ENCODE assay signal across 20 cellular contexts in the genomic region with DNA sequence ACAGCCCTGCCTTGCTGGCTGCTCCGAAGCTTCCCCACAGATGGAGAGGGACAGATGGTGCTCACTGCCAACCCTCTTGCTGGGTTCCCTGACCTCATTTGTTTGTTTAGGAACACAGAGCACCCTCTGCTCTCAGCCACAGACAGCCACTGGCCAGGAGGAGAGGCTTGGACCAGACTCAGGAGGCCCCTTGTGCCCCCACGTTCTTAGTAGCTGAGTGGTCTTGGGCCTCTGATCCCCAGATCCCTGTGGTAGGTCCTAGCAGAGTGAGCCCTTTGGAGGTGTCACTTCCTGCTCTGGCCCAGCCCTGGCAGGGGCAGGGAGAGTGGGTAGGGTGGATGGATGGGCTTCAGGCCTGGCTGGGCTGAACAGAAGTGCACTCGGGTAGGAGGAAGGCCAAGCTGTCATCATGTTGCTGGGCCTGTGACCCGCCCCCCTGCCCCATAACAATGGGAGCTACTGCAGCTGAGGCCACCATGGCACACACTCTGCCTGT.
A peak's percentile ranks its signal among the peaks of the same experiment; 100 is the strongest.
DNase-seq lines count a peak whose midpoint lies in the region; ATAC-seq, FAIRE-seq and TF ChIP-seq lines count a peak whose summit lies in the region.
"Had no signal": no experiment of that assay in that cellular context is flagged by ENCODE, and none has a peak within 500 bp of the region (broad histone marks: within the 10 kb centered on the region; RNA-seq: fewer than 3 reads in every experiment).

No MANE protein-coding gene starts in this region.

- no peak overlapping the region for H3K9ac ChIP-seq in trophoblast cell (ENCODE audit: low read length)

- H3K27ac Mint-ChIP-seq in activated naive CD4-positive, alpha-beta T cell treated with anti-CD3 and anti-CD28 coated beads, Interleukin-2, amount 50 U/mL, for 72 hours: no peak overlapping the region
- H3K27ac Mint-ChIP-seq: B cell, nephron had no signal

- peak; percentile 90 for DNase-seq in DMS53 treated with DMSO at 0.1 percent for 48 hours (lab: John Stamatoyannopoulos, UW; ENCODE audit: unreplicated experiment)
- DNase-seq in NCI-H2171 (lab: John Stamatoyannopoulos, UW): peak; percentile 76
- DNase-seq in dorsolateral prefrontal cortex: peak in 9 of 10 donors; percentile 43 to 81 (median 71)
- no peak for DNase-seq in trophoblast cell
- no peak for DNase-seq in SK-N-DZ (ENCODE audit: low spot score)
- DNase-seq in GM19239 (ENCODE audit: insufficient read length, low spot score): no peak
- DNase-seq in activated naive CD4-positive, alpha-beta T cell treated with anti-CD3 and anti-CD28 coated beads, Interleukin-2, amount 50 U/mL, for 72 hours (ENCODE audit: low spot score in 2 of 2): no peak
- DNase-seq: activated effector memory CD4-positive, alpha-beta T cell treated with Interleukin-2 at 50 U/mL for 16 hours; NCI-H146; NK-92 treated with Interleukin-12 subunit alpha and Interleukin-12 subunit beta, amount 100 ng/mL, for 24 hours; sigmoid colon; stimulated activated CD4-positive, alpha-beta T cell treated with anti-CD3 and anti-CD28 coated beads, Interleukin-4, amount 100 ng/mL, for 24 hours; stimulated activated CD8-positive, alpha-beta memory T cell treated with anti-CD3 and anti-CD28 coated beads, Interleukin-4, amount 100 ng/mL, for 48 hours; T-helper 1 cell; tibial artery had no signal

- TF ChIP-seq CTCF in dorsolateral prefrontal cortex (IDR thresholded peaks at IDR 0.05 in 54 of 56, conservative IDR thresholded peaks at IDR 0.05 in 2 of 56; ENCODE audit: low read depth in 1 of 56, partially characterized antibody in 56 of 56): peak in 1 of 56 donors; percentile 6

- no peak overlapping the region for H3K14ac ChIP-seq in trophoblast cell (ENCODE audit: low read length)

- no peaks in the 10 kb centered on the region for H3K79me2 ChIP-seq in trophoblast cell (ENCODE audit: control insufficient read depth, insufficient read depth, low read length, poor library complexity)

- no peak overlapping the region for H4K12ac ChIP-seq in trophoblast cell (ENCODE audit: low read depth, low read length)

- H3K36me3 Mint-ChIP-seq in activated naive CD4-positive, alpha-beta T cell treated with anti-CD3 and anti-CD28 coated beads, Interleukin-2, amount 50 U/mL, for 72 hours: no peaks in the 10 kb centered on the region

- H3K4me3 ChIP-seq in dorsolateral prefrontal cortex (no peak overlapping the region), trophoblast cell (ENCODE audit: low read depth, low read length) (peak overlapping the region; percentile 10)
- H3K4me3 ChIP-seq: lung, sigmoid colon, tibial artery had no signal

- no peaks in the 10 kb centered on the region for H3K4me1 ChIP-seq in trophoblast cell (ENCODE audit: control insufficient read depth in 1 of 2, insufficient read depth in 2 of 2, low read length in 2 of 2)
- H3K4me1 ChIP-seq: sigmoid colon had no signal

- H3K9me3 ChIP-seq in trophoblast cell (ENCODE audit: insufficient read depth, low read depth, low read length): peaks cover 14% of the 10 kb centered on the region
- H3K9me3 ChIP-seq: sigmoid colon had no signal

- intact Hi-C loops in dorsolateral prefrontal cortex (cut with DNase I): no loop called here

- H2BK120ac ChIP-seq in trophoblast cell (ENCODE audit: insufficient read depth, low read length, poor library complexity): no peak overlapping the region

- H3K4me2 ChIP-seq in trophoblast cell (ENCODE audit: low read length): no peak overlapping the region

- H2AK5ac ChIP-seq in trophoblast cell (ENCODE audit: low read length): no peak overlapping the region

- peak overlapping the region in 58 of 59 donors; percentile 42 to 97 (median 85) for H3K27ac ChIP-seq in dorsolateral prefrontal cortex
- H3K27ac ChIP-seq in trophoblast cell (ENCODE audit: low read depth, low read length): no peak overlapping the region
- H3K27ac ChIP-seq: sigmoid colon, tibial artery had no signal

- no peaks in the 10 kb centered on the region for H3K36me3 ChIP-seq in trophoblast cell (ENCODE audit: control insufficient read depth in 1 of 2, insufficient read depth in 2 of 2, low read length in 2 of 2)
- H3K36me3 ChIP-seq: sigmoid colon, tibial artery had no signal

- H3K27me3 ChIP-seq in dorsolateral prefrontal cortex: no peaks in the 10 kb centered on the region
- no peaks in the 10 kb centered on the region for H3K27me3 ChIP-seq in trophoblast cell (ENCODE audit: insufficient read depth, low read length)

- H2AFZ ChIP-seq in trophoblast cell (ENCODE audit: insufficient read depth, low read length, poor library complexity): no peak overlapping the region

- no peak overlapping the region for H2BK12ac ChIP-seq in trophoblast cell (ENCODE audit: low read length)

- H4K8ac ChIP-seq in trophoblast cell (ENCODE audit: low read depth, low read length): no peak overlapping the region

- no peak overlapping the region for H3K23ac ChIP-seq in trophoblast cell (ENCODE audit: low read length)

- no peaks in the 10 kb centered on the region for H3K79me1 ChIP-seq in trophoblast cell (ENCODE audit: low read length)

- H3K18ac ChIP-seq in trophoblast cell (ENCODE audit: low read length): no peak overlapping the region

- WGBS in trophoblast cell (ENCODE audit: extremely low coverage, insufficient coverage, insufficient read length): no CpG with 5 or more reads among the region's 4 CpGs

- no peak overlapping the region for H4K91ac ChIP-seq in trophoblast cell (ENCODE audit: low read depth, low read length)

- H3K4ac ChIP-seq in trophoblast cell (ENCODE audit: low read depth, low read length): no peak overlapping the region

- peaks cover 0 to 2% of the 10 kb centered on the region in 2 donors for H3K9me3 Mint-ChIP-seq in activated naive CD4-positive, alpha-beta T cell treated with anti-CD3 and anti-CD28 coated beads, Interleukin-2, amount 50 U/mL, for 72 hours
- H3K9me3 Mint-ChIP-seq: nephron had no signal

- H2BK5ac ChIP-seq in trophoblast cell (ENCODE audit: low read depth, low read length, poor library complexity): no peak overlapping the region

- no peak for FAIRE-seq in GM19239 (lab: Jason Lieb, UNC)
- FAIRE-seq: frontal cortex had no signal

- ATAC-seq in HG03139 (IDR thresholded peaks at IDR 0.05; ENCODE audit: unreplicated experiment): no peak
- ATAC-seq in activated naive CD4-positive, alpha-beta T cell treated with anti-CD3 and anti-CD28 coated beads, Interleukin-2, amount 50 U/mL, for 72 hours: no peak

Comparison
In these comparisons a context has a peak if more than half of its experiments do, and no peak if none do; other contexts are left out.
1. DNase-seq: peak in DMS53 treated with DMSO at 0.1 percent for 48 hours (single experiment), NCI-H2171 (single experiment) and dorsolateral prefrontal cortex (9 of 10); none in trophoblast cell (0 of 2), SK-N-DZ (single experiment), GM19239 (single experiment) and activated naive CD4-positive, alpha-beta T cell treated with anti-CD3 and anti-CD28 coated beads, Interleukin-2, amount 50 U/mL, for 72 hours (0 of 2).